Comparison of ENCODE assay signal across 8 cellular contexts in genomic region chr3:10164546-10165393, GRCh38. TPM values are rescaled to one million over a fixed set of nuclear protein-coding genes. Genes with fewer than 3 reads are reported as not detected.
DNase-seq lines count a peak whose midpoint lies in the region; ATAC-seq and TF ChIP-seq lines count a peak whose summit lies in the region.

Gene IRAK2 (plus strand): TSS chr3:10164919. CDS start chr3:10164955, 36 bp downstream.

- no peaks in the 10 kb centered on the region for H4K20me1 ChIP-seq in smooth muscle cell (ENCODE audit: low read depth)

- H3K27me3 ChIP-seq in smooth muscle cell (ENCODE audit: low read depth), result no peaks in the 10 kb centered on the region

- DNase-seq in COLO829 (ENCODE audit: low spot score), result peak; percentile 32
- DNase-seq in HUDEP-2 (lab: John Stamatoyannopoulos, UW; ENCODE audit: unreplicated experiment in 76 of 76), result peak in 46 of 76 experiments; percentile 3 to 64 (median 33)
- peak in 51 of 61 donors; percentile 5 to 67 (median 42) for DNase-seq in caudate nucleus (lab: John Stamatoyannopoulos, UW)
- peak; percentile 47 for DNase-seq in inferior parietal cortex (ENCODE audit: extremely low spot score)
- peak; percentile 39 for DNase-seq in smooth muscle cell (lab: John Stamatoyannopoulos, UW; ENCODE audit: unreplicated experiment)
- no peak for DNase-seq in DMS153 treated with DMSO at 0.1 percent for 48 hours (lab: John Stamatoyannopoulos, UW; ENCODE audit: unreplicated experiment)

- H3K27ac ChIP-seq in VCaP (peak within 1 kb of the TSS; percentile 76), caudate nucleus (ENCODE audit: low read depth, low read length) (peak within 1 kb of the TSS; percentile 79), smooth muscle cell (ENCODE audit: low read depth) (no peak within 1 kb of the TSS)

- peak within 1 kb of the TSS; percentile 69 for H3K4me3 ChIP-seq in smooth muscle cell

- H3K36me3 ChIP-seq in smooth muscle cell (ENCODE audit: low read depth), result no peaks in the 10 kb centered on the region

- H3K9ac ChIP-seq in smooth muscle cell (ENCODE audit: low read depth), result peak within 1 kb of the TSS; percentile 68

- H3K79me2 ChIP-seq in smooth muscle cell (ENCODE audit: low read depth), result no peaks in the 10 kb centered on the region

- TF ChIP-seq CTCF in VCaP (conservative IDR thresholded peaks at IDR 0.05) (peak; percentile 98), smooth muscle cell (IDR thresholded peaks at IDR 0.05; ENCODE audit: borderline replicate concordance, insufficient read depth, poor library complexity, severe bottlenecking) (peak; percentile 64)

- WGBS in smooth muscle cell (ENCODE audit: low lambda C conversion rate), result 7% methylated on average over 57 of the region's 76 CpGs

- H3F3A ChIP-seq in smooth muscle cell (ENCODE audit: low read depth), result peaks cover 4% of the 10 kb centered on the region

- peak; percentile 80 for ATAC-seq in GM19467 (IDR thresholded peaks at IDR 0.05; ENCODE audit: unreplicated experiment)

- H2AFZ ChIP-seq in smooth muscle cell (ENCODE audit: low read depth), result peak within 1 kb of the TSS; percentile 95

- H3K4me2 ChIP-seq in smooth muscle cell, result peak within 1 kb of the TSS; percentile 95

- no peaks in the 10 kb centered on the region for H3K4me1 ChIP-seq in smooth muscle cell (ENCODE audit: low read depth)

- no peaks in the 10 kb centered on the region for H3K9me3 ChIP-seq in smooth muscle cell (replicated peaks; ENCODE audit: low read depth)

RNA-seq across cellular contexts. Expression of gene IRAK2, which starts in this region (rescaled TPM):
- 1.9 and 3.4 TPM in 2 replicates for total RNA-seq in smooth muscle cell
- 2.8 and 3.3 TPM in 2 replicates for polyA plus RNA-seq in smooth muscle cell
